Comparison of ENCODE assay signal across 15 cellular contexts in the genomic region with DNA sequence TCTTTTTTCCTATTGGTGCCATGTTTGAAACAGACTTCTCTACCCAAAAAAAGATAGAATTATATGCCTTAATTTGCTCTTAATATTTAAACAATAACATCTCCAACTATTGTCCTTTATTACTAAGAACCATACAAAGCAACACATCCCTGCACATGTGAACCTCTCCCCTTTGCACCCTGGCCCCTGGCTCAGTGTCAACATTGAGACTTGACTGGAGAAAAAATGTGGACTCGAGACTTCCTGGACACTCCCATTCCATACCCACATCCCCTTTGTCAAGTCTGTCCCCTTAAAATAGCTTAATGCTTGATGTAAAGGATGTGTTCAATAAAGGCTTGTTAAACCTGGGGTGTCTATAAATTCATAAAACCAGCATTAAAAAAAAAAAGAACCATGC. TPM values are rescaled to one million over a fixed set of nuclear protein-coding genes. Genes with fewer than 3 reads are reported as not detected.
DNase-seq lines count a peak whose midpoint lies in the region; ATAC-seq, FAIRE-seq and TF ChIP-seq lines count a peak whose summit lies in the region.
"Had no signal": no experiment of that assay in that cellular context is flagged by ENCODE, and none has a peak within 500 bp of the region (broad histone marks: within the 10 kb centered on the region; RNA-seq: fewer than 3 reads in every experiment).

No MANE protein-coding gene starts in this region.

- no peaks in the 10 kb centered on the region for H3K9me3 ChIP-seq in HepG2 (ENCODE audit: low read length)
- no peaks in the 10 kb centered on the region for H3K9me3 ChIP-seq in right lobe of liver
- H3K9me3 ChIP-seq in transverse colon: no peaks in the 10 kb centered on the region
- H3K9me3 ChIP-seq in hepatocyte (ENCODE audit: low read depth): no peaks in the 10 kb centered on the region
- H3K9me3 ChIP-seq: BLaER1 had no signal

- no peak overlapping the region for H3K4ac ChIP-seq in mesendoderm (ENCODE audit: low read depth, low read length)

- peak overlapping the region; percentile 49 for H3K27ac Mint-ChIP-seq in chondrocyte (ENCODE audit: unreplicated experiment)
- H3K27ac Mint-ChIP-seq in T-helper 2 cell treated with Interferon-gamma antibody and Interleukin-4, amounts not matched to agents 5 μg/mL and 100 μg/mL, for 36 hours: no peak overlapping the region
- H3K27ac Mint-ChIP-seq: GM23338, H9 had no signal

- no peak overlapping the region for H4K8ac ChIP-seq in mesendoderm (ENCODE audit: low read depth, low read length)

- no peak overlapping the region for H3K4me3 Mint-ChIP-seq in chondrocyte (ENCODE audit: unreplicated experiment)
- no peak overlapping the region for H3K4me3 Mint-ChIP-seq in T-helper 2 cell treated with Interferon-gamma antibody and Interleukin-4, amounts not matched to agents 5 μg/mL and 100 μg/mL, for 36 hours
- H3K4me3 Mint-ChIP-seq: GM23338, H9 had no signal

- in situ Hi-C loops in HepG2 (cut with HindIII; ENCODE audit: extremely low pct_ligation_motif_present, low pct_unique_long_range_greater_than_20kb) (no loop called here), transverse colon (cut with MboI; ENCODE audit: low pct_ligation_motif_present in 1 of 4, low pct_unique_long_range_greater_than_20kb in 1 of 4, low sequenced_read_pairs in 3 of 4) (no loop called here)

- intact Hi-C loops in HepG2 (cut with micrococcal nuclease; ENCODE audit: unreplicated experiment): no loop called here
- intact Hi-C loops in right lobe of liver (cut with DNase I): no loop called here
- intact Hi-C loops in transverse colon (cut with DNase I; ENCODE audit: low total_unique reads): no loop called here

- peak overlapping the region; percentile 33 for H3K27ac ChIP-seq in HepG2 (ENCODE audit: extremely low read length, insufficient read depth, low read length)
- H3K27ac ChIP-seq in right lobe of liver: no peak overlapping the region
- no peak overlapping the region for H3K27ac ChIP-seq in mesendoderm (ENCODE audit: low read depth, low read length)
- no peak overlapping the region for H3K27ac ChIP-seq in transverse colon
- no peak overlapping the region for H3K27ac ChIP-seq in hepatocyte
- H3K27ac ChIP-seq: BLaER1 had no signal

- no peak overlapping the region for H3K9ac ChIP-seq in HepG2 (ENCODE audit: insufficient read depth, low read depth, low read length)
- no peak overlapping the region for H3K9ac ChIP-seq in mesendoderm (ENCODE audit: low read length)
- H3K9ac ChIP-seq: BLaER1 had no signal

- H2BK15ac ChIP-seq in mesendoderm (replicated peaks; ENCODE audit: low read depth): no peak overlapping the region

- H4K5ac ChIP-seq in mesendoderm (ENCODE audit: low read length): no peak overlapping the region

- peak; percentile 63 for DNase-seq in HepG2 (ENCODE audit: low spot score)
- DNase-seq in right lobe of liver: no peak
- DNase-seq in chondrocyte (ENCODE audit: low spot score): no peak
- no peak for DNase-seq in mesendoderm
- peak; percentile 23 for DNase-seq in transverse colon
- DNase-seq in T-helper 2 cell treated with Interferon-gamma antibody and Interleukin-4, amounts not matched to agents 5 μg/mL and 100 μg/mL, for 36 hours (ENCODE audit: low spot score): no peak
- DNase-seq in NOMO-1 treated with DMSO at 0.1 percent for 48 hours (lab: John Stamatoyannopoulos, UW; ENCODE audit: unreplicated experiment): no peak
- no peak for DNase-seq in hepatocyte (ENCODE audit: low spot score)
- DNase-seq: 8988T, AML-193, DMS53, GF-D8, H9 had no signal

- no peak overlapping the region for H2AK5ac ChIP-seq in mesendoderm (ENCODE audit: low read length)

- TF ChIP-seq POLR2A in HepG2 (IDR thresholded peaks at IDR 0.05; ENCODE audit: insufficient read depth in 1 of 2, low read depth in 2 of 2, low read length in 2 of 2) (no peak), right lobe of liver (IDR thresholded peaks at IDR 0.05) (no peak), transverse colon (IDR thresholded peaks at IDR 0.05) (no peak)

- H3K36me3 ChIP-seq in HepG2 (replicated peaks in 1 of 2; ENCODE audit: control insufficient read depth in 1 of 2, insufficient read depth in 2 of 2, low read length in 2 of 2): no peaks in the 10 kb centered on the region; a peak in 1 of 5 replicates
- no peaks in the 10 kb centered on the region for H3K36me3 ChIP-seq in right lobe of liver
- no peaks in the 10 kb centered on the region for H3K36me3 ChIP-seq in mesendoderm (ENCODE audit: control insufficient read depth, insufficient read depth, low read length)
- H3K36me3 ChIP-seq in transverse colon: no peaks in the 10 kb centered on the region
- no peaks in the 10 kb centered on the region for H3K36me3 ChIP-seq in hepatocyte (replicated peaks; ENCODE audit: insufficient read depth, low read depth)
- H3K36me3 ChIP-seq: BLaER1 had no signal

- H3K4me3 ChIP-seq in HepG2 (replicated peaks in 1 of 3; ENCODE audit: insufficient read depth in 1 of 3, low read depth in 2 of 3, low read length in 3 of 3): no peak overlapping the region
- H3K4me3 ChIP-seq in right lobe of liver: no peak overlapping the region
- no peak overlapping the region for H3K4me3 ChIP-seq in mesendoderm (ENCODE audit: low read length)
- H3K4me3 ChIP-seq in transverse colon: no peak overlapping the region
- no peak overlapping the region for H3K4me3 ChIP-seq in hepatocyte
- H3K4me3 ChIP-seq: BLaER1, GM23338 had no signal

- H3K4me2 ChIP-seq in HepG2 (ENCODE audit: low read depth, low read length) (peak overlapping the region; percentile 18; the same call in 1 of the 2 replicates), mesendoderm (ENCODE audit: low read length) (no peak overlapping the region), hepatocyte (no peak overlapping the region)
- H3K4me2 ChIP-seq: BLaER1, GM23338 had no signal

- H2AFZ ChIP-seq in HepG2 (ENCODE audit: low read length): no peak overlapping the region
- H2AFZ ChIP-seq in hepatocyte: no peak overlapping the region
- H2AFZ ChIP-seq: GM23338 had no signal

- no peaks in the 10 kb centered on the region for H3K27me3 ChIP-seq in HepG2 (ENCODE audit: control insufficient read depth in 1 of 2, insufficient read depth in 2 of 2, low read length in 2 of 2)
- H3K27me3 ChIP-seq in right lobe of liver: no peaks in the 10 kb centered on the region
- H3K27me3 ChIP-seq in mesendoderm (ENCODE audit: insufficient read depth, low read length, poor library complexity): no peaks in the 10 kb centered on the region
- H3K27me3 ChIP-seq in transverse colon: no peaks in the 10 kb centered on the region
- H3K27me3 ChIP-seq in hepatocyte: no peaks in the 10 kb centered on the region
- H3K27me3 ChIP-seq: BLaER1 had no signal

- H3K27me3 Mint-ChIP-seq in chondrocyte (ENCODE audit: low read depth): no peaks in the 10 kb centered on the region
- no peaks in the 10 kb centered on the region for H3K27me3 Mint-ChIP-seq in T-helper 2 cell treated with Interferon-gamma antibody and Interleukin-4, amounts not matched to agents 5 μg/mL and 100 μg/mL, for 36 hours (ENCODE audit: low read depth)

- H2BK5ac ChIP-seq in mesendoderm (ENCODE audit: low read length): no peak overlapping the region

- peaks cover 4% of the 10 kb centered on the region for H3K36me3 Mint-ChIP-seq in chondrocyte (ENCODE audit: low read depth)
- peaks cover 14% of the 10 kb centered on the region for H3K36me3 Mint-ChIP-seq in T-helper 2 cell treated with Interferon-gamma antibody and Interleukin-4, amounts not matched to agents 5 μg/mL and 100 μg/mL, for 36 hours (ENCODE audit: low read depth)

- H3K4me1 ChIP-seq in HepG2 (ENCODE audit: insufficient read depth, low read length) (peaks cover 40% of the 10 kb centered on the region), right lobe of liver (no peaks in the 10 kb centered on the region), mesendoderm (ENCODE audit: control insufficient read depth, low read depth, low read length) (no peaks in the 10 kb centered on the region), transverse colon (peaks cover 0 to 11% (median 4%) of the 10 kb centered on the region in 4 donors), hepatocyte (ENCODE audit: insufficient read depth) (no peaks in the 10 kb centered on the region)
- H3K4me1 ChIP-seq: BLaER1 had no signal

- BruUV-seq in HepG2 (replicated peaks; lab: Mats Ljungman, UMichigan): no TSS peak

- H3K56ac ChIP-seq in mesendoderm (ENCODE audit: low read length): no peak overlapping the region

- H3K79me2 ChIP-seq in HepG2 (ENCODE audit: insufficient read depth, low read length) (peaks cover 3% of the 10 kb centered on the region), mesendoderm (ENCODE audit: control insufficient read depth, insufficient read depth, low read length) (no peaks in the 10 kb centered on the region), hepatocyte (no peaks in the 10 kb centered on the region)

- POLR2A ChIA-PET in HepG2 (lab: Yijun Ruan, JAX): no interaction called here

- WGBS in HepG2 (ENCODE audit: low lambda C conversion rate): 22% methylated on average over 1 of the region's 1 CpG
- 39% methylated on average over 1 of the region's 1 CpG for WGBS in right lobe of liver (ENCODE audit: insufficient coverage, low coverage, low lambda C conversion rate, missing lambda C conversion rate)
- WGBS in mesendoderm (ENCODE audit: extremely low coverage, insufficient coverage, low lambda C conversion rate): no CpG with 5 or more reads among the region's 1 CpG
- WGBS in transverse colon (ENCODE audit: low coverage in 1 of 2), 2 donors: 50 to 55% methylated on average over 1 of the region's 1 CpG
- WGBS in hepatocyte (ENCODE audit: low lambda C conversion rate, missing lambda C conversion rate): 80% methylated on average over 1 of the region's 1 CpG

- no peak for TF ChIP-seq CTCF in HepG2 (CRISPR knock-in tag; IDR thresholded peaks at IDR 0.05)
- no peak for TF ChIP-seq CTCF in right lobe of liver (IDR thresholded peaks at IDR 0.05)
- no peak for TF ChIP-seq CTCF in chondrocyte (IDR thresholded peaks at IDR 0.05)
- no peak for TF ChIP-seq CTCF in transverse colon (IDR thresholded peaks at IDR 0.05)
- TF ChIP-seq CTCF in hepatocyte (IDR thresholded peaks at IDR 0.05; ENCODE audit: poor library complexity): no peak

- no peak overlapping the region for H3K23ac ChIP-seq in mesendoderm (ENCODE audit: low read length)

- no peak overlapping the region for H2BK120ac ChIP-seq in mesendoderm (ENCODE audit: low read depth, low read length)

- CTCF ChIA-PET in HepG2 (lab: Yijun Ruan, JAX; ENCODE audit: low intra/inter-chr PET ratio, low total read pairs): no interaction called here

- FAIRE-seq in HepG2 (lab: Jason Lieb, UNC): peak; percentile 77

- H4K20me1 ChIP-seq in HepG2 (ENCODE audit: insufficient read depth, low read length) (no peaks in the 10 kb centered on the region), hepatocyte (ENCODE audit: insufficient read depth, poor library complexity, severe bottlenecking) (no peaks in the 10 kb centered on the region)
- H4K20me1 ChIP-seq: BLaER1 had no signal

- no peaks in the 10 kb centered on the region for H3K9me3 Mint-ChIP-seq in chondrocyte (ENCODE audit: low read depth)
- no peaks in the 10 kb centered on the region for H3K9me3 Mint-ChIP-seq in T-helper 2 cell treated with Interferon-gamma antibody and Interleukin-4, amounts not matched to agents 5 μg/mL and 100 μg/mL, for 36 hours
- H3K9me3 Mint-ChIP-seq: GM23338 had no signal

- H3K79me1 ChIP-seq in mesendoderm (ENCODE audit: low read length): no peaks in the 10 kb centered on the region

- no peaks in the 10 kb centered on the region for H3K9me2 ChIP-seq in hepatocyte (replicated peaks; ENCODE audit: insufficient read depth)

- ATAC-seq in HepG2 (peak; percentile 87), right lobe of liver (no peak)

- TF ChIP-seq EP300 in HepG2 (IDR thresholded peaks at IDR 0.05; ENCODE audit: low read depth in 2 of 2, low read length in 2 of 2) (peak in 1 of 2 experiments; percentile 29; a peak in 1 of 4 replicates), HepG2 (CRISPR knock-in tag; IDR thresholded peaks at IDR 0.05; ENCODE audit: borderline replicate concordance) (no peak), transverse colon (IDR thresholded peaks at IDR 0.05; ENCODE audit: low read depth) (no peak)

- peaks cover 52% of the 10 kb centered on the region for H3K4me1 Mint-ChIP-seq in chondrocyte (ENCODE audit: low read depth)
- H3K4me1 Mint-ChIP-seq in T-helper 2 cell treated with Interferon-gamma antibody and Interleukin-4, amounts not matched to agents 5 μg/mL and 100 μg/mL, for 36 hours (ENCODE audit: low read depth): peaks cover 3% of the 10 kb centered on the region

- H3K18ac ChIP-seq in mesendoderm (ENCODE audit: low read length): peak overlapping the region; percentile 8

- TF ChIP-seq RAD21 in HepG2 (CRISPR knock-in tag; IDR thresholded peaks at IDR 0.05): no peak

RNA-seq across cellular contexts. Expression of a gene that starts 53.2 kb away (rescaled TPM):
- 18.5 and 19.4 TPM in 2 replicates for total RNA-seq in HepG2 (2016; rRNA removed; fragmentation: Illumina TruSeq; extraction: Trizol)
- total RNA-seq in HepG2 (2016; cell fraction: cytosol; rRNA removed; fragmentation: Illumina TruSeq; extraction: Trizol; ENCODE audit: low read depth): 3.7 and 4.6 TPM in 2 replicates
- total RNA-seq in HepG2 (2016; cell fraction: insoluble cytoplasmic fraction; rRNA removed; fragmentation: Illumina TruSeq; extraction: Trizol): 19.8 and 20.5 TPM in 2 replicates
- 7.6 and 10.4 TPM in 2 replicates for total RNA-seq in HepG2 (2016; cell fraction: membrane; rRNA removed; fragmentation: Illumina TruSeq; extraction: Trizol)
- total RNA-seq in HepG2 (2016; cell fraction: nucleus; rRNA removed; fragmentation: Illumina TruSeq; extraction: Trizol): 28.5 and 32.5 TPM in 2 replicates
- polyA plus RNA-seq in HepG2 (2011; rRNA removed): 9.8 and 14.3 TPM in 2 replicates
- polyA plus RNA-seq in HepG2 (2011; cell fraction: cytosol; rRNA removed): 4.3 and 4.7 TPM in 2 replicates
- 19.0 and 22.8 TPM in 2 replicates for polyA plus RNA-seq in HepG2 (2011; cell fraction: nucleus; rRNA removed)
- 5.4 and 7.7 TPM in 2 replicates for polyA plus RNA-seq in HepG2 (2012)
- polyA plus RNA-seq in HepG2 (2016; cell fraction: cytosol; fragmentation: Illumina TruSeq; extraction: Trizol; ENCODE audit: low read depth): 1.6 and 1.8 TPM in 2 replicates
- 9.2 and 10.2 TPM in 2 replicates for polyA plus RNA-seq in HepG2 (2016; cell fraction: insoluble cytoplasmic fraction; fragmentation: Illumina TruSeq; extraction: Trizol; ENCODE audit: low read depth)
- 3.8 and 4.1 TPM in 2 replicates for polyA plus RNA-seq in HepG2 (2016; cell fraction: membrane; fragmentation: Illumina TruSeq; extraction: Trizol; ENCODE audit: low read depth)
- polyA plus RNA-seq in HepG2 (2016; cell fraction: nucleus; fragmentation: Illumina TruSeq; extraction: Trizol; ENCODE audit: insufficient read depth, low read depth): 20.6 and 23.2 TPM in 2 replicates
- 0.61 and 32.6 TPM in 2 replicates for polyA minus RNA-seq in HepG2 (2011; rRNA and poly(A)+ RNA removed; ENCODE audit: low replicate concordance)
- polyA minus RNA-seq in HepG2 (2011; cell fraction: cytosol; rRNA and poly(A)+ RNA removed): 14.8 and 15.7 TPM in 2 replicates
- polyA minus RNA-seq in HepG2 (2011; cell fraction: nucleus; rRNA and poly(A)+ RNA removed): 59.2 and 75.3 TPM in 2 replicates
- 1 to 10 TPM; 4.5 to 9.9 (median 7.6) TPM for total RNA-seq in right lobe of liver
- 27.9 to 35.1 TPM (median 30.6 TPM) in 3 replicates for total RNA-seq in chondrocyte
- 8.6 TPM for polyA plus RNA-seq in mesendoderm (2013, experiment 1 of 2)
- 9.5 TPM for polyA plus RNA-seq in mesendoderm (2013, experiment 2 of 2)
- total RNA-seq in transverse colon: 10 to 100 TPM; 23.3 to 62.8 (median 38.1) TPM
- total RNA-seq in hepatocyte: 15.7 and 19.3 TPM in 2 replicates
- polyA plus RNA-seq in hepatocyte: 2.6 and 2.7 TPM in 2 replicates

Comparison
In these comparisons a context has a peak if more than half of its experiments do, and no peak if none do; other contexts are left out.
1. DNase-seq: peak in HepG2 (single experiment) and transverse colon (single experiment); none in right lobe of liver (0 of 3), chondrocyte (single experiment), mesendoderm (single experiment), T-helper 2 cell treated with Interferon-gamma antibody and Interleukin-4, amounts not matched to agents 5 μg/mL and 100 μg/mL, for 36 hours (single experiment), NOMO-1 treated with DMSO at 0.1 percent for 48 hours (single experiment) and hepatocyte (single experiment).